27 cellular contexts compared by ENCODE assay signal in genomic region chr7:32330602-32331001, GRCh38.
"Had no signal": no experiment of that assay in that cellular context is flagged by ENCODE, and none has a peak within 500 bp of the region (broad histone marks: within the 10 kb centered on the region; RNA-seq: fewer than 3 reads in every experiment).

No MANE protein-coding gene starts in this region.

- H3K4me1 ChIP-seq: ascending aorta, breast epithelium, gastroesophageal sphincter had no signal

- H3K36me3 ChIP-seq: ascending aorta, breast epithelium, cardiac muscle cell, esophagus squamous epithelium, gastroesophageal sphincter had no signal

- H3K9me3 ChIP-seq: ascending aorta, breast epithelium had no signal

- H3K27me3 ChIP-seq: ascending aorta, breast epithelium, esophagus squamous epithelium, gastroesophageal sphincter had no signal

- DNase-seq: activated CD4-positive, alpha-beta memory T cell treated with anti-CD3 and anti-CD28 coated beads, Interleukin-2, amount 10 ng/mL, durations not matched to agents 7 days and 5 days; activated CD4-positive, alpha-beta T cell treated with anti-CD3 and anti-CD28 coated beads for 36 hours; activated CD4-positive, alpha-beta T cell treated with anti-CD3 and anti-CD28 coated beads, Interleukin-2, amount 10 ng/mL, durations not matched to agents 24 days and 14 days; activated CD4-positive, CD25-positive, alpha-beta regulatory T cell; activated CD4-positive, CD25-positive, alpha-beta regulatory T cell treated with anti-CD3 and anti-CD28 coated beads, Interleukin-2, amount 50 U/mL, for 72 hours; activated CD8-positive, alpha-beta memory T cell treated with anti-CD3 and anti-CD28 coated beads, Interleukin-2, amount 50 U/mL, for 48 hours; activated gamma-delta T cell; activated naive CD4-positive, alpha-beta T cell; activated naive CD4-positive, alpha-beta T cell treated with anti-CD3 and anti-CD28 coated beads, Interleukin-2, amount 10 ng/mL, durations not matched to agents 7 days and 5 days; activated naive CD8-positive, alpha-beta T cell treated with anti-CD3 and anti-CD28 coated beads, Interleukin-2, amount 10 ng/mL, durations not matched to agents 7 days and 5 days; activated T-cell treated with anti-CD3 and anti-CD28 coated beads for 4 hours; activated T-cell treated with anti-CD3 and anti-CD28 coated beads, Interleukin-2, amount 50 U/mL, for 24 hours; activated T-cell treated with anti-CD3 and anti-CD28 coated beads, Interleukin-2, amount 50 U/mL, for 72 hours; dorsolateral prefrontal cortex; effector CD4-positive, alpha-beta T cell; effector memory CD8-positive, alpha-beta T cell; erythroblast; esophagus squamous epithelium; foreskin melanocyte; T-helper 1 cell; T-helper 17 cell had no signal

- H3K4me3 ChIP-seq: ascending aorta, breast epithelium, cardiac muscle cell, coronary artery, dorsolateral prefrontal cortex, esophagus squamous epithelium, gastroesophageal sphincter had no signal

- ATAC-seq: activated CD4-positive, alpha-beta T cell treated with anti-CD3 and anti-CD28 coated beads for 36 hours; activated naive CD4-positive, alpha-beta T cell treated with anti-CD3 and anti-CD28 coated beads, Interleukin-2, amount 50 U/mL, for 72 hours; activated T-cell treated with anti-CD3 and anti-CD28 coated beads, Interleukin-2, amount 50 U/mL, for 72 hours; effector memory CD8-positive, alpha-beta T cell; gastroesophageal sphincter; T-helper 17 cell had no signal

- H3K27ac ChIP-seq: ascending aorta, breast epithelium, cardiac muscle cell, coronary artery, dorsolateral prefrontal cortex, esophagus squamous epithelium, gastroesophageal sphincter had no signal
